19 cellular contexts compared by ENCODE assay signal in genomic region chr18:47262397-47263196, GRCh38. TPM values are rescaled to one million over a fixed set of nuclear protein-coding genes. Genes with fewer than 3 reads are reported as not detected.
A peak's percentile ranks its signal among the peaks of the same experiment; 100 is the strongest.
DNase-seq lines count a peak whose midpoint lies in the region.
"Had no signal": no experiment of that assay in that cellular context is flagged by ENCODE, and none has a peak within 500 bp of the region (broad histone marks: within the 10 kb centered on the region; RNA-seq: fewer than 3 reads in every experiment).

No MANE protein-coding gene starts in this region.

- H3K79me2 ChIP-seq in trophoblast cell (ENCODE audit: control insufficient read depth, insufficient read depth, low read length, poor library complexity) = no peaks in the 10 kb centered on the region

- no peaks in the 10 kb centered on the region for H3K9me3 ChIP-seq in ES-I3 (ENCODE audit: control insufficient read depth, insufficient read depth, low read length)
- H3K9me3 ChIP-seq in adipocyte (ENCODE audit: control insufficient read depth, low read length) = no peaks in the 10 kb centered on the region
- no peaks in the 10 kb centered on the region for H3K9me3 ChIP-seq in iPS DF 6.9 (ENCODE audit: control insufficient read depth, insufficient read depth, low read length)
- peaks cover 13% of the 10 kb centered on the region for H3K9me3 ChIP-seq in trophoblast cell (ENCODE audit: insufficient read depth, low read depth, low read length)
- H3K9me3 ChIP-seq: adrenal gland, BE2C had no signal

- H3K4me2 ChIP-seq in trophoblast cell (ENCODE audit: low read length) = no peak overlapping the region

- DNase-seq in adipocyte (ENCODE audit: low read depth) (no peak), iPS DF 6.9 (ENCODE audit: low read depth, low spot score) (no peak), trophoblast cell (no peak), SIG-M5 (lab: John Stamatoyannopoulos, UW) (no peak), AG08395 (ENCODE audit: low spot score) (no peak), mesenteric fat pad (ENCODE audit: low spot score) (no peak), NCI-H2196 (lab: John Stamatoyannopoulos, UW; ENCODE audit: unreplicated experiment) (no peak)
- DNase-seq: adrenal gland, BE2C, GDM1, hypothalamus, NCI-H1417, NCI-H748 treated with DMSO at 0.1 percent for 48 hours, occipital lobe, OCI-M1 had no signal

- no peak overlapping the region for H3K4ac ChIP-seq in trophoblast cell (ENCODE audit: low read depth, low read length)

- WGBS in iPS DF 6.9 (ENCODE audit: insufficient coverage, insufficient read length) = no CpG with 5 or more reads among the region's 41 CpGs
- WGBS in trophoblast cell (ENCODE audit: extremely low coverage, insufficient coverage, insufficient read length) = no CpG with 5 or more reads among the region's 41 CpGs

- H3K36me3 ChIP-seq in ES-I3 (ENCODE audit: insufficient read depth, low read length) (no peaks in the 10 kb centered on the region), adipocyte (ENCODE audit: control insufficient read depth, insufficient read depth, low read length, severe bottlenecking) (no peaks in the 10 kb centered on the region), iPS DF 6.9 (ENCODE audit: control insufficient read depth, insufficient read depth, low read length) (no peaks in the 10 kb centered on the region; the same call in 1 of the 2 replicates), trophoblast cell (ENCODE audit: control insufficient read depth in 1 of 2, insufficient read depth in 2 of 2, low read length in 2 of 2) (no peaks in the 10 kb centered on the region)
- H3K36me3 ChIP-seq: adrenal gland, BE2C had no signal

- no peak overlapping the region for H3K23ac ChIP-seq in trophoblast cell (ENCODE audit: low read length)

- H3K18ac ChIP-seq in trophoblast cell (ENCODE audit: low read length) = no peak overlapping the region

- H3K4me3 ChIP-seq in adipocyte (ENCODE audit: low read length) (peak overlapping the region; percentile 69), iPS DF 6.9 (ENCODE audit: low read length) (peak overlapping the region; percentile 67; the same call in 1 of the 2 replicates), trophoblast cell (ENCODE audit: low read depth, low read length) (no peak overlapping the region)
- H3K4me3 ChIP-seq: adrenal gland had no signal

- H2BK12ac ChIP-seq in trophoblast cell (ENCODE audit: low read length) = no peak overlapping the region

- H3K9ac ChIP-seq in ES-I3 (ENCODE audit: low read depth, low read length) (peak overlapping the region; percentile 70; the same call in 1 of the 2 replicates), adipocyte (ENCODE audit: low read length) (no peak overlapping the region), trophoblast cell (ENCODE audit: low read length) (no peak overlapping the region)

- peak overlapping the region; percentile 17 for H2AFZ ChIP-seq in trophoblast cell (ENCODE audit: insufficient read depth, low read length, poor library complexity)

- no peak overlapping the region for H4K91ac ChIP-seq in trophoblast cell (ENCODE audit: low read depth, low read length)

- H3K4me1 ChIP-seq in ES-I3 (ENCODE audit: insufficient read depth, low read length) = no peaks in the 10 kb centered on the region
- peaks cover 7% of the 10 kb centered on the region for H3K4me1 ChIP-seq in adipocyte (ENCODE audit: control insufficient read depth, insufficient read depth, low read length)
- H3K4me1 ChIP-seq in iPS DF 6.9 (ENCODE audit: control insufficient read depth, insufficient read depth, low read length) = 0 out of 2 replicates have a peak, but pooled peaks cover 4% of the 10 kb centered on the region
- H3K4me1 ChIP-seq in trophoblast cell (ENCODE audit: control insufficient read depth in 1 of 2, insufficient read depth in 2 of 2, low read length in 2 of 2) = peaks cover 7 to 11% of the 10 kb centered on the region in 2 experiments
- H3K4me1 ChIP-seq: BE2C had no signal

- no peak overlapping the region for H2AK5ac ChIP-seq in trophoblast cell (ENCODE audit: low read length)

- H3K27ac ChIP-seq in iPS DF 6.9 (ENCODE audit: low read length) (no peak overlapping the region), trophoblast cell (ENCODE audit: low read depth, low read length) (no peak overlapping the region)
- H3K27ac ChIP-seq: adrenal gland had no signal

- no peaks in the 10 kb centered on the region for H3K79me1 ChIP-seq in trophoblast cell (ENCODE audit: low read length)

- no peak overlapping the region for H4K8ac ChIP-seq in trophoblast cell (ENCODE audit: low read depth, low read length)

- no peak overlapping the region for H2BK120ac ChIP-seq in trophoblast cell (ENCODE audit: insufficient read depth, low read length, poor library complexity)

- H4K12ac ChIP-seq in trophoblast cell (ENCODE audit: low read depth, low read length) = no peak overlapping the region

- H3K27me3 ChIP-seq in adipocyte (replicated peaks; ENCODE audit: control insufficient read depth, insufficient read depth, low read length) (peaks cover 60% of the 10 kb centered on the region), iPS DF 6.9 (ENCODE audit: control insufficient read depth, insufficient read depth, low read length) (peaks cover 69% of the 10 kb centered on the region), trophoblast cell (ENCODE audit: insufficient read depth, low read length) (peaks cover 52% of the 10 kb centered on the region)

- H3K14ac ChIP-seq in trophoblast cell (ENCODE audit: low read length) = no peak overlapping the region

- no peak overlapping the region for H2BK5ac ChIP-seq in trophoblast cell (ENCODE audit: low read depth, low read length, poor library complexity)

RNA-seq across cellular contexts. Expression of gene SKOR2, which starts 11.1 kb away (rescaled TPM):
- polyA plus RNA-seq in trophoblast cell (2013) = not detected in 2 replicates
- total RNA-seq in mesenteric fat pad = not detected
- total RNA-seq: activated T-helper 2 cell treated with anti-CD3 and anti-CD28 coated beads, Interferon-gamma antibody, Interleukin-2, Interleukin-4, amounts not matched to agents 10 μg/mL and 5 μg/mL and 100 μg/mL, durations not matched to agents 14 hours and 24 hours and 36 hours; adrenal gland; cardiac septum; occipital lobe; subcutaneous adipose tissue had no signal
- polyA plus RNA-seq: adrenal gland had no signal
